In the genomic region with DNA sequence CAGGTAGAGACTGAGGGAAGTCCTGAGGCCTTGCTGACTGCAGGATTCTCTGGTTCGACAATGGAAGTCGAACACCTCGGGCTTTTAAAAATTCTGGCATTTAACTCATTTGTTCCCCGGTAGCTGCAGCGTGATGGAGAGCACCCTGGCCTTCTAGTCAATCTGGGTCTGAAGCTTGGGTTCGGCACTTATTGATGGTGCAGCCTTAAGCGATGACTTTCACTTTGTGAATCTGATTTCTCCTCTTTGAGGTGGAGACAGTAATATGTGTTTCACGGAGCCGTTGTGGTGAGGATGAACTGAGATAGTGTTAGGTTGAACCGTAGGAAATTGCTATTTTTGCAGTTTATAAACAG, we compare ENCODE assay signal across 8 cellular contexts. TPM values are rescaled to one million over a fixed set of nuclear protein-coding genes. Genes with fewer than 3 reads are reported as not detected.
A peak's percentile ranks its signal among the peaks of the same experiment; 100 is the strongest.
DNase-seq lines count a peak whose midpoint lies in the region; ATAC-seq and TF ChIP-seq lines count a peak whose summit lies in the region.

No MANE protein-coding gene starts in this region.

- peak overlapping the region; percentile 69 to 78 (median 74) for H3K9ac ChIP-seq in skeletal muscle tissue (ENCODE audit: low read depth in 1 of 3, low read length in 3 of 3)

- H2AFZ ChIP-seq in GM23338 = peak overlapping the region; percentile 95

- DNase-seq in GM23338 (ENCODE audit: low spot score) (no peak), foreskin fibroblast (no peak), SK-N-DZ (ENCODE audit: low spot score) (no peak), NCI-H1694 treated with DMSO at 0.1 percent for 48 hours (lab: John Stamatoyannopoulos, UW) (no peak), GM20000 (ENCODE audit: low spot score) (no peak)
- no peak for DNase-seq in T-helper 2 cell treated with Interferon-gamma antibody and Interleukin-4, amounts not matched to agents 5 μg/mL and 100 μg/mL, for 36 hours (ENCODE audit: low spot score)
- DNase-seq in activated CD4-positive, alpha-beta T cell treated with anti-CD3 and anti-CD28 coated beads for 1 hour = no peak

- H3K9me3 ChIP-seq in skeletal muscle tissue (ENCODE audit: control insufficient read depth in 3 of 3, low read length in 3 of 3) = no peaks in the 10 kb centered on the region

- H3F3A ChIP-seq in GM23338 (replicated peaks; ENCODE audit: low read depth) = no peaks in the 10 kb centered on the region; the same call in 1 of the 2 replicates

- H3K27ac Mint-ChIP-seq in GM23338 = peak overlapping the region; percentile 91
- peak overlapping the region; percentile 86 for H3K27ac Mint-ChIP-seq in T-helper 2 cell treated with Interferon-gamma antibody and Interleukin-4, amounts not matched to agents 5 μg/mL and 100 μg/mL, for 36 hours

- H3K79me2 ChIP-seq in GM23338 (replicated peaks; ENCODE audit: insufficient read depth) = peaks cover 15% of the 10 kb centered on the region

- peak overlapping the region; percentile 86 for H3K4me2 ChIP-seq in GM23338

- no peaks in the 10 kb centered on the region for H3K36me3 ChIP-seq in GM23338 (ENCODE audit: insufficient read depth)
- peaks cover 7 to 17% (median 8%) of the 10 kb centered on the region in 3 donors for H3K36me3 ChIP-seq in skeletal muscle tissue (ENCODE audit: control insufficient read depth in 3 of 3, insufficient read depth in 3 of 3, low read length in 3 of 3)

- no peaks in the 10 kb centered on the region; the same call in 2 of the 3 replicates for H3K36me3 Mint-ChIP-seq in GM23338 (ENCODE audit: low read depth)
- peaks cover 5% of the 10 kb centered on the region for H3K36me3 Mint-ChIP-seq in T-helper 2 cell treated with Interferon-gamma antibody and Interleukin-4, amounts not matched to agents 5 μg/mL and 100 μg/mL, for 36 hours (ENCODE audit: low read depth)

- peak overlapping the region; percentile 80 for H3K4me3 Mint-ChIP-seq in GM23338
- H3K4me3 Mint-ChIP-seq in T-helper 2 cell treated with Interferon-gamma antibody and Interleukin-4, amounts not matched to agents 5 μg/mL and 100 μg/mL, for 36 hours = peak overlapping the region; percentile 86

- H3K27me3 ChIP-seq in GM23338 (ENCODE audit: insufficient read depth) = no peaks in the 10 kb centered on the region
- no peaks in the 10 kb centered on the region for H3K27me3 ChIP-seq in skeletal muscle tissue (ENCODE audit: control insufficient read depth in 3 of 3, insufficient read depth in 3 of 3, low read length in 3 of 3)

- H3K4me1 ChIP-seq in GM23338 (ENCODE audit: insufficient read depth) (peaks cover 7% of the 10 kb centered on the region; the same call in 1 of the 2 replicates), skeletal muscle tissue (ENCODE audit: control insufficient read depth in 3 of 3, insufficient read depth in 3 of 3, low read length in 3 of 3) (peaks cover 21 to 25% (median 23%) of the 10 kb centered on the region in 3 donors)

- H3K4me3 ChIP-seq in GM23338 = peak overlapping the region; percentile 90
- H3K4me3 ChIP-seq in foreskin fibroblast (ENCODE audit: low read depth in 1 of 2, low read length in 2 of 2) = peak overlapping the region; percentile 51 to 86
- peak overlapping the region; percentile 69 to 82 (median 80) for H3K4me3 ChIP-seq in skeletal muscle tissue (ENCODE audit: low read length in 3 of 3)

- ATAC-seq in GM23338 = no peak; the same call in 2 of the 3 replicates

- H3K27ac ChIP-seq in GM23338 (ENCODE audit: low read depth) (no peak overlapping the region), skeletal muscle tissue (ENCODE audit: low read depth, low read length) (peak overlapping the region; percentile 91)

- H3K4me1 Mint-ChIP-seq in GM23338 = peaks cover 14% of the 10 kb centered on the region
- peaks cover 29% of the 10 kb centered on the region for H3K4me1 Mint-ChIP-seq in T-helper 2 cell treated with Interferon-gamma antibody and Interleukin-4, amounts not matched to agents 5 μg/mL and 100 μg/mL, for 36 hours (ENCODE audit: low read depth)

- no peaks in the 10 kb centered on the region for H3K9me3 Mint-ChIP-seq in GM23338
- no peaks in the 10 kb centered on the region for H3K9me3 Mint-ChIP-seq in T-helper 2 cell treated with Interferon-gamma antibody and Interleukin-4, amounts not matched to agents 5 μg/mL and 100 μg/mL, for 36 hours

- TF ChIP-seq CTCF in GM23338 (conservative IDR thresholded peaks at IDR 0.05; ENCODE audit: low read depth in 2 of 2) = no peak; a peak in 1 of 4 replicates
- TF ChIP-seq CTCF in foreskin fibroblast (IDR thresholded peaks at IDR 0.05; ENCODE audit: low read depth, low read length) = no peak
- TF ChIP-seq CTCF in GM20000 (IDR thresholded peaks at IDR 0.05; ENCODE audit: extremely low read depth, missing control alignments) = no peak

- peaks cover 6% of the 10 kb centered on the region for H3K27me3 Mint-ChIP-seq in GM23338 (ENCODE audit: insufficient read depth, low read depth, poor library complexity)
- H3K27me3 Mint-ChIP-seq in T-helper 2 cell treated with Interferon-gamma antibody and Interleukin-4, amounts not matched to agents 5 μg/mL and 100 μg/mL, for 36 hours (ENCODE audit: low read depth) = peaks cover 3% of the 10 kb centered on the region

- H4K20me1 ChIP-seq in GM23338 (replicated peaks; ENCODE audit: insufficient read depth) = peaks cover 13% of the 10 kb centered on the region

- no peaks in the 10 kb centered on the region for H3K9me2 ChIP-seq in GM23338 (ENCODE audit: insufficient read depth)

TF ChIP-seq in GM23338, 12 proteins besides CTCF, POLR2A, EP300 and RAD21 (continues in another document):
- no peak for TF ChIP-seq JUNB (IDR thresholded peaks at IDR 0.05; ENCODE audit: unreplicated experiment)
- no peak for TF ChIP-seq ETS1 (IDR thresholded peaks at IDR 0.05)
- TF ChIP-seq CREB1 (CRISPR knock-in tag; IDR thresholded peaks at IDR 0.05; ENCODE audit: low read depth) = no peak
- TF ChIP-seq POLR2AphosphoS5 (IDR thresholded peaks at IDR 0.05; ENCODE audit: low read depth) = no peak
- no peak for TF ChIP-seq NANOG (IDR thresholded peaks at IDR 0.05; ENCODE audit: borderline replicate concordance)

RNA-seq across cellular contexts. Expression of gene PARP6, which starts 0.6 kb away (rescaled TPM):
- total RNA-seq in GM23338 (2014; rRNA removed; shearing (Covaris generic)) = 17.8 and 28.1 TPM in 2 replicates
- polyA plus RNA-seq in GM23338 (2016; fragmentation: Nextera tagmentation; extraction: Ambion mirVana) = 18.3 and 27.6 TPM in 2 replicates
- 13.0 TPM for total RNA-seq in skeletal muscle tissue
- 75.4 and 86.8 TPM in 2 replicates for polyA plus RNA-seq in SK-N-DZ (2014; cell fraction: cytosol; rRNA removed)
- polyA plus RNA-seq in SK-N-DZ (2014; cell fraction: nucleus; rRNA removed) = 431 and 466 TPM in 2 replicates

RNA-seq across cellular contexts. Expression of gene PKM, which starts 42.0 kb away (rescaled TPM):
- 1,067 and 1,137 TPM in 2 replicates for total RNA-seq in GM23338 (2014; rRNA removed; shearing (Covaris generic))
- 432 and 445 TPM in 2 replicates for polyA plus RNA-seq in GM23338 (2016; fragmentation: Nextera tagmentation; extraction: Ambion mirVana)
- total RNA-seq in skeletal muscle tissue = 769 TPM
- 973 and 1,108 TPM in 2 replicates for polyA plus RNA-seq in SK-N-DZ (2014; cell fraction: cytosol; rRNA removed)
- polyA plus RNA-seq in SK-N-DZ (2014; cell fraction: nucleus; rRNA removed) = 738 and 804 TPM in 2 replicates

RNA-seq across cellular contexts. Expression of gene CELF6, which starts 47.0 kb away (rescaled TPM):
- 0.14 TPM in 1 of 2 replicates, not detected in the other for total RNA-seq in GM23338 (2014; rRNA removed; shearing (Covaris generic))
- not detected in 2 replicates for polyA plus RNA-seq in GM23338 (2016; fragmentation: Nextera tagmentation; extraction: Ambion mirVana)
- 1.0 TPM for total RNA-seq in skeletal muscle tissue
- polyA plus RNA-seq in SK-N-DZ (2014; cell fraction: cytosol; rRNA removed) = 3.0 and 3.4 TPM in 2 replicates
- polyA plus RNA-seq in SK-N-DZ (2014; cell fraction: nucleus; rRNA removed) = 6.7 and 7.7 TPM in 2 replicates
